ENCODE assay signal across 26 cellular contexts in genomic region chr1:114470681-114471080, GRCh38.
"Had no signal": no experiment of that assay in that cellular context is flagged by ENCODE, and none has a peak within 500 bp of the region (broad histone marks: within the 10 kb centered on the region; RNA-seq: fewer than 3 reads in every experiment).

No MANE protein-coding gene starts in this region.

- H3K36me3 ChIP-seq: left lung, lower lobe of right lung, ovary, right atrium auricular region, stomach, thyroid gland, transverse colon, upper lobe of right lung had no signal

- ATAC-seq: left colon; left lung; lower lobe of right lung; naive thymus-derived CD8-positive, alpha-beta T cell; sciatic nerve; stimulated activated naive B cell treated with anti-CD40 and anti-IgM and Interleukin-4, amounts not matched to agents 10 μg/mL and 1 μg/mL and 100 μg/mL, for 72 hours; stimulated activated naive CD8-positive, alpha-beta T cell treated with anti-CD3 and anti-CD28 coated beads, Interleukin-15, Interleukin-2, amounts not matched to agents 100 U/mL and 50 U/mL, for 24 hours; upper lobe of right lung had no signal

- H3K27ac ChIP-seq: left lung, lower lobe of right lung, ovary, right atrium auricular region, skin epidermis, stomach, testis, thyroid gland, transverse colon, upper lobe of right lung had no signal

- H3K9me3 ChIP-seq: left lung, lower lobe of right lung, ovary, right atrium auricular region, stomach, testis, thyroid gland, transverse colon, upper lobe of right lung had no signal

- H3K4me3 ChIP-seq: left lung, lower lobe of right lung, ovary, right atrium auricular region, skin epidermis, stomach, testis, thyroid gland, transverse colon, upper lobe of right lung had no signal

- H3K27me3 ChIP-seq: left lung, ovary, right atrium auricular region, stomach, testis, thyroid gland, transverse colon, upper lobe of right lung had no signal

- FAIRE-seq: islet of Langerhans, kidney, urothelium cell line had no signal

- H3K4me1 ChIP-seq: testis had no signal

- DNase-seq: hypothalamus; immature natural killer cell; kidney; left colon; left lung; lower lobe of right lung; mammary epithelial cell; mesenchymal stem cell; naive thymus-derived CD8-positive, alpha-beta T cell; ovary; stimulated activated CD4-positive, alpha-beta T cell treated with anti-CD3 and anti-CD28 coated beads, Interleukin-12 subunit alpha, Interleukin-12 subunit beta, amount 100 ng/mL, for 4 hours; stimulated activated CD4-positive, alpha-beta T cell treated with anti-CD3 and anti-CD28 coated beads, Interleukin-15, amount 100 ng/mL, for 24 hours; stimulated activated CD4-positive, alpha-beta T cell treated with anti-CD3 and anti-CD28 coated beads, Interleukin-2, amount 100 ng/mL, for 24 hours; stimulated activated CD4-positive, alpha-beta T cell treated with anti-CD3 and anti-CD28 coated beads, Interleukin-4, amount 100 ng/mL, for 1 hour; stimulated activated naive B cell treated with anti-CD40 and anti-IgM and Interleukin-4, amounts not matched to agents 10 μg/mL and 1 μg/mL and 100 μg/mL, for 72 hours; stimulated activated naive CD8-positive, alpha-beta T cell treated with anti-CD3 and anti-CD28 coated beads, Interleukin-15, Interleukin-2, amounts not matched to agents 100 U/mL and 50 U/mL, for 24 hours; stomach; testis; thyroid gland; transverse colon; upper lobe of right lung had no signal
